Comparison of ENCODE assay signal across 18 cellular contexts in genomic region chr4:93157984-93158383, GRCh38.
DNase-seq lines count a peak whose midpoint lies in the region; ATAC-seq and TF ChIP-seq lines count a peak whose summit lies in the region.
"Had no signal": no experiment of that assay in that cellular context is flagged by ENCODE, and none has a peak within 500 bp of the region (broad histone marks: within the 10 kb centered on the region; RNA-seq: fewer than 3 reads in every experiment).

No MANE protein-coding gene starts in this region.

- TF ChIP-seq POLR2A in NB4 (IDR thresholded peaks at IDR 0.05; ENCODE audit: extremely low read depth, insufficient read length) = no peak

- intact Hi-C loops in CD8-positive, alpha-beta T cell (cut with DNase I, micrococcal nuclease) = no loop called here

- no peaks in the 10 kb centered on the region for H3K36me3 Mint-ChIP-seq in progenitor cell of endocrine pancreas (ENCODE audit: insufficient read depth)
- H3K36me3 Mint-ChIP-seq in CD8-positive, alpha-beta T cell = no peaks in the 10 kb centered on the region
- H3K36me3 Mint-ChIP-seq in stimulated activated naive B cell treated with anti-CD40 and anti-IgM and Interleukin-4, amounts not matched to agents 10 μg/mL and 1 μg/mL and 100 μg/mL, for 72 hours = no peaks in the 10 kb centered on the region

- no peaks in the 10 kb centered on the region for H3K4me1 ChIP-seq in CD8-positive, alpha-beta T cell (ENCODE audit: insufficient read depth, low read length)
- H3K4me1 ChIP-seq: tibial nerve had no signal

- H3K27ac ChIP-seq in brain microvascular endothelial cell = no peak overlapping the region
- H3K27ac ChIP-seq in CD8-positive, alpha-beta T cell (ENCODE audit: low read depth, low read length) = no peak overlapping the region
- H3K27ac ChIP-seq: tibial nerve had no signal

- TF ChIP-seq CTCF in GM12872 (IDR thresholded peaks at IDR 0.05; ENCODE audit: insufficient read depth, low read depth, low read length) (peak; percentile 9; the same call in 1 of the 3 replicates), NB4 (IDR thresholded peaks at IDR 0.05; ENCODE audit: low read depth, low read length) (no peak), brain microvascular endothelial cell (IDR thresholded peaks at IDR 0.05; ENCODE audit: low read depth, low read length, missing control alignments) (peak; percentile 33), progenitor cell of endocrine pancreas (IDR thresholded peaks at IDR 0.05; ENCODE audit: unreplicated experiment) (peak; percentile 23)
- no peak for TF ChIP-seq CTCF in CD8-positive, alpha-beta T cell (IDR thresholded peaks at IDR 0.05)

- H3K27ac Mint-ChIP-seq in progenitor cell of endocrine pancreas = no peak overlapping the region
- H3K27ac Mint-ChIP-seq in CD8-positive, alpha-beta T cell = no peak overlapping the region
- H3K27ac Mint-ChIP-seq in stimulated activated naive B cell treated with anti-CD40 and anti-IgM and Interleukin-4, amounts not matched to agents 10 μg/mL and 1 μg/mL and 100 μg/mL, for 72 hours = no peak overlapping the region
- H3K27ac Mint-ChIP-seq: CD4-positive, alpha-beta T cell had no signal

- POLR2A ChIA-PET in CD8-positive, alpha-beta T cell (lab: Charles Lee) = no interaction called here

- in situ Hi-C loops in brain microvascular endothelial cell (cut with HindIII; ENCODE audit: low pct_ligation_motif_present, low sequenced_read_pairs) = no loop called here

- H3K4me3 ChIP-seq in NB4 (ENCODE audit: low read depth, low read length) (no peak overlapping the region), brain microvascular endothelial cell (ENCODE audit: low read depth, low read length) (no peak overlapping the region)
- no peak overlapping the region for H3K4me3 ChIP-seq in CD8-positive, alpha-beta T cell (ENCODE audit: low read depth, low read length)
- H3K4me3 ChIP-seq: tibial nerve had no signal

- H3K9me3 ChIP-seq in CD8-positive, alpha-beta T cell (ENCODE audit: low read length) = no peaks in the 10 kb centered on the region
- H3K9me3 ChIP-seq: tibial nerve had no signal

- DNase-seq in NB4 (ENCODE audit: low read depth) (peak; percentile 3), brain microvascular endothelial cell (no peak), progenitor cell of endocrine pancreas (ENCODE audit: low spot score, unreplicated experiment) (no peak), NCI-H146 treated with DMSO at 0.1 percent for 48 hours (lab: John Stamatoyannopoulos, UW; ENCODE audit: unreplicated experiment) (no peak)
- no peak for DNase-seq in CD8-positive, alpha-beta T cell
- DNase-seq in stimulated activated naive B cell treated with anti-CD40 and anti-IgM and Interleukin-4, amounts not matched to agents 10 μg/mL and 1 μg/mL and 100 μg/mL, for 72 hours = no peak
- DNase-seq: CD4-positive, alpha-beta T cell; H7; hippocampal formation; Karpas-422; NCI-H187 treated with DMSO at 0.1 percent for 48 hours; retina; SHP77; stimulated activated CD4-positive, alpha-beta T cell treated with anti-CD3 and anti-CD28 coated beads, Interleukin-1b, Interleukin-23, amount 100 ng/mL, for 48 hours; T1000 had no signal

- H3K9me3 Mint-ChIP-seq in progenitor cell of endocrine pancreas (ENCODE audit: low read depth) = no peaks in the 10 kb centered on the region
- peaks cover 25% of the 10 kb centered on the region for H3K9me3 Mint-ChIP-seq in CD8-positive, alpha-beta T cell
- no peaks in the 10 kb centered on the region for H3K9me3 Mint-ChIP-seq in stimulated activated naive B cell treated with anti-CD40 and anti-IgM and Interleukin-4, amounts not matched to agents 10 μg/mL and 1 μg/mL and 100 μg/mL, for 72 hours

- peaks cover 2% of the 10 kb centered on the region for H3K4me1 Mint-ChIP-seq in progenitor cell of endocrine pancreas (ENCODE audit: low read depth)
- H3K4me1 Mint-ChIP-seq in CD8-positive, alpha-beta T cell (ENCODE audit: low read depth) = no peaks in the 10 kb centered on the region
- H3K4me1 Mint-ChIP-seq in stimulated activated naive B cell treated with anti-CD40 and anti-IgM and Interleukin-4, amounts not matched to agents 10 μg/mL and 1 μg/mL and 100 μg/mL, for 72 hours = no peaks in the 10 kb centered on the region

- ATAC-seq in CD8-positive, alpha-beta T cell = no peak
- no peak for ATAC-seq in stimulated activated naive B cell treated with anti-CD40 and anti-IgM and Interleukin-4, amounts not matched to agents 10 μg/mL and 1 μg/mL and 100 μg/mL, for 72 hours (replicated peaks)
- ATAC-seq: left lobe of liver had no signal

- H3K4me3 Mint-ChIP-seq in progenitor cell of endocrine pancreas (ENCODE audit: low read depth) = no peak overlapping the region
- no peak overlapping the region for H3K4me3 Mint-ChIP-seq in CD8-positive, alpha-beta T cell
- no peak overlapping the region for H3K4me3 Mint-ChIP-seq in stimulated activated naive B cell treated with anti-CD40 and anti-IgM and Interleukin-4, amounts not matched to agents 10 μg/mL and 1 μg/mL and 100 μg/mL, for 72 hours
- H3K4me3 Mint-ChIP-seq: CD4-positive, alpha-beta T cell had no signal

- H3K27me3 Mint-ChIP-seq in progenitor cell of endocrine pancreas = no peaks in the 10 kb centered on the region
- no peaks in the 10 kb centered on the region for H3K27me3 Mint-ChIP-seq in CD8-positive, alpha-beta T cell (ENCODE audit: low read depth)
- H3K27me3 Mint-ChIP-seq in stimulated activated naive B cell treated with anti-CD40 and anti-IgM and Interleukin-4, amounts not matched to agents 10 μg/mL and 1 μg/mL and 100 μg/mL, for 72 hours = no peaks in the 10 kb centered on the region
- H3K27me3 Mint-ChIP-seq: CD4-positive, alpha-beta T cell had no signal

- no peaks in the 10 kb centered on the region for H3K27me3 ChIP-seq in brain microvascular endothelial cell (replicated peaks)
- H3K27me3 ChIP-seq in CD8-positive, alpha-beta T cell (ENCODE audit: insufficient read depth, low read length) = no peaks in the 10 kb centered on the region
- H3K27me3 ChIP-seq: tibial nerve had no signal

- CTCF ChIA-PET in CD8-positive, alpha-beta T cell (lab: Charles Lee) = no interaction called here

- no peaks in the 10 kb centered on the region for H3K36me3 ChIP-seq in brain microvascular endothelial cell (replicated peaks)
- H3K36me3 ChIP-seq in CD8-positive, alpha-beta T cell (ENCODE audit: insufficient read depth, low read length) = no peaks in the 10 kb centered on the region
- H3K36me3 ChIP-seq: tibial nerve had no signal

Comparison
In these comparisons a context has a peak if more than half of its experiments do, and no peak if none do; other contexts are left out.
1. CTCF ChIP-seq: peak in GM12872 (single experiment), brain microvascular endothelial cell (single experiment) and progenitor cell of endocrine pancreas (single experiment); none in NB4 (single experiment) and CD8-positive, alpha-beta T cell (single experiment).